In genomic region chr1:33094971-33095604, GRCh38 we compare ENCODE assay signal across 8 cellular contexts. TPM values are rescaled to one million over a fixed set of nuclear protein-coding genes. Genes with fewer than 3 reads are reported as not detected.
DNase-seq lines count a peak whose midpoint lies in the region; ATAC-seq, FAIRE-seq and TF ChIP-seq lines count a peak whose summit lies in the region.

No MANE protein-coding gene starts in this region.

- peak; percentile 33 for FAIRE-seq in TTC549 (lab: Jason Lieb, UNC)

- H3K27me3 ChIP-seq in heart left ventricle (no peaks in the 10 kb centered on the region), gastrocnemius medialis (no peaks in the 10 kb centered on the region)

- peak; percentile 18 for DNase-seq in stimulated activated CD4-positive, alpha-beta T cell treated with anti-CD3 and anti-CD28 coated beads, Interleukin-12 subunit alpha, Interleukin-12 subunit beta, amount 100 ng/mL, for 4 hours
- no peak for DNase-seq in stimulated activated CD4-positive, alpha-beta T cell treated with anti-CD3 and anti-CD28 coated beads, Interleukin-4, amount 100 ng/mL, for 4 hours
- peak; percentile 50 for DNase-seq in NB4 (ENCODE audit: low read depth)
- DNase-seq in heart left ventricle, result peak in 2 of 5 donors; percentile 43 to 45
- peak in 1 of 2 donors; percentile 46 for DNase-seq in gastrocnemius medialis

- intact Hi-C loops in heart left ventricle (cut with DNase I) (loop anchor here in 5 of 10 donors (5.0 to 10.0 kb wide), 5 partner anchors 270 to 380 kb away; partner anchors contain the start of gene ZSCAN20 (in 2 of the 5)), gastrocnemius medialis (cut with DNase I; ENCODE audit: low total_unique reads) (loop anchor here (2.0 kb wide), 1 partner anchor 32 kb away; no protein-coding TSS in a partner anchor)

- WGBS in heart left ventricle, 4 donors, result 24 to 30% (median 26%) methylated on average over 10 of the region's 10 CpGs

- ATAC-seq in heart left ventricle (peak in 1 of 4 donors; percentile 34), gastrocnemius medialis (peak; percentile 26 to 62), HG02759 (IDR thresholded peaks at IDR 0.05; ENCODE audit: unreplicated experiment) (no peak), HG03045 (IDR thresholded peaks at IDR 0.05; ENCODE audit: unreplicated experiment) (no peak)

- TF ChIP-seq POLR2A in NB4 (IDR thresholded peaks at IDR 0.05; ENCODE audit: extremely low read depth, insufficient read length) (no peak), heart left ventricle (IDR thresholded peaks at IDR 0.05) (no peak), gastrocnemius medialis (IDR thresholded peaks at IDR 0.05) (no peak)

- in situ Hi-C loops in gastrocnemius medialis (cut with MboI; ENCODE audit: low sequenced_read_pairs in 4 of 4), result no loop called here

- H3K4me3 ChIP-seq in NB4 (ENCODE audit: low read depth, low read length) (no peak overlapping the region), heart left ventricle (no peak overlapping the region), gastrocnemius medialis (no peak overlapping the region)

- H3K27ac ChIP-seq in heart left ventricle (no peak overlapping the region), gastrocnemius medialis (no peak overlapping the region)

- H3K4me1 ChIP-seq in heart left ventricle (peaks cover 0 to 45% (median 6%) of the 10 kb centered on the region in 12 donors), gastrocnemius medialis (peaks cover 6 to 9% of the 10 kb centered on the region in 2 donors)

- H3K36me3 ChIP-seq in heart left ventricle (peaks cover 0 to 25% (median 0%) of the 10 kb centered on the region in 9 donors), gastrocnemius medialis (no peaks in the 10 kb centered on the region)

- H3K9me3 ChIP-seq in heart left ventricle (no peaks in the 10 kb centered on the region), gastrocnemius medialis (no peaks in the 10 kb centered on the region)

- TF ChIP-seq CTCF in NB4 (IDR thresholded peaks at IDR 0.05; ENCODE audit: low read depth, low read length) (peak; percentile 95), heart left ventricle (IDR thresholded peaks at IDR 0.05) (peak; percentile 93 to 99 (median 98)), gastrocnemius medialis (IDR thresholded peaks at IDR 0.05 in 4 of 5, conservative IDR thresholded peaks at IDR 0.05 in 1 of 5) (peak; percentile 82 to 98 (median 88))

RNA-seq across cellular contexts. Expression of gene AZIN2, which starts 14.1 kb away (rescaled TPM):
- total RNA-seq in heart left ventricle (1 to 10 TPM; 1.4 to 5.4 (median 3.1) TPM), gastrocnemius medialis (1 to 10 TPM in 3 of 4 donors, under 1 TPM in 1; 0.52 to 3.1 (median 1.2) TPM)
- polyA plus RNA-seq in heart left ventricle, result 1 to 10 TPM; 1.3 to 1.4 TPM

RNA-seq across cellular contexts. Expression of gene AK2, which starts 58.4 kb away (rescaled TPM):
- total RNA-seq in heart left ventricle (100 to 1,000 TPM; 101 to 189 (median 120) TPM), gastrocnemius medialis (100 to 1,000 TPM; 125 to 261 (median 152) TPM)
- 100 to 1,000 TPM; 153 to 292 TPM for polyA plus RNA-seq in heart left ventricle

Comparison
In these comparisons a context has a peak if more than half of its experiments do, and no peak if none do; other contexts are left out.
1. DNase-seq: peak in stimulated activated CD4-positive, alpha-beta T cell treated with anti-CD3 and anti-CD28 coated beads, Interleukin-12 subunit alpha, Interleukin-12 subunit beta, amount 100 ng/mL, for 4 hours (single experiment) and NB4 (single experiment); none in stimulated activated CD4-positive, alpha-beta T cell treated with anti-CD3 and anti-CD28 coated beads, Interleukin-4, amount 100 ng/mL, for 4 hours (0 of 2).
2. ATAC-seq: peak in gastrocnemius medialis (2 of 2); none in HG02759 (single experiment) and HG03045 (single experiment).
3. Peak in every context shown above with its lines, with median percentiles within 50 percentile points of each other: CTCF ChIP-seq.